ENCODE assay signal across 8 cellular contexts in genomic region chr2:172102858-172103359, GRCh38. TPM values are rescaled to one million over a fixed set of nuclear protein-coding genes. Genes with fewer than 3 reads are reported as not detected.
DNase-seq lines count a peak whose midpoint lies in the region; ATAC-seq and TF ChIP-seq lines count a peak whose summit lies in the region.

Gene DLX2, minus strand, starts transcription at chr2:172102900. Its CDS starts 362 bp downstream, at chr2:172102538.

- H3K9me3 ChIP-seq in Loucy (ENCODE audit: insufficient read depth, low read depth, low read length) (no peaks in the 10 kb centered on the region), heart right ventricle (no peaks in the 10 kb centered on the region)

- H3K4me1 ChIP-seq in Loucy (ENCODE audit: insufficient read depth, low read length, poor library complexity, severe bottlenecking) (peaks cover 13% of the 10 kb centered on the region), heart right ventricle (peaks cover 18 to 80% (median 60%) of the 10 kb centered on the region in 9 donors)

- peak within 1 kb of the TSS; percentile 59 for H2AFZ ChIP-seq in Loucy (ENCODE audit: low read length)

- H3K4me3 Mint-ChIP-seq in activated naive CD8-positive, alpha-beta T cell treated with anti-CD3 and anti-CD28 coated beads, Interleukin-2, amount 10 ng/mL, durations not matched to agents 7 days and 5 days: peak within 1 kb of the TSS; percentile 84
- peak within 1 kb of the TSS; percentile 59 for H3K4me3 Mint-ChIP-seq in progenitor cell of endocrine pancreas (ENCODE audit: low read depth)

- H3K27me3 Mint-ChIP-seq in activated naive CD8-positive, alpha-beta T cell treated with anti-CD3 and anti-CD28 coated beads, Interleukin-2, amount 10 ng/mL, durations not matched to agents 7 days and 5 days: peaks cover 85% of the 10 kb centered on the region
- peaks cover 86% of the 10 kb centered on the region for H3K27me3 Mint-ChIP-seq in progenitor cell of endocrine pancreas

- H3F3A ChIP-seq in Loucy (ENCODE audit: low read depth): no peaks in the 10 kb centered on the region

- no peaks in the 10 kb centered on the region for H3K79me2 ChIP-seq in Loucy (ENCODE audit: insufficient read depth, low read length)

- peak within 1 kb of the TSS; percentile 2 for H3K9ac ChIP-seq in Loucy (ENCODE audit: low read depth, low read length, poor library complexity, severe bottlenecking)

- H3K9me2 ChIP-seq in Loucy (replicated peaks; ENCODE audit: low read depth, low read length): no peaks in the 10 kb centered on the region

- peak within 1 kb of the TSS; percentile 40 for H3K4me3 ChIP-seq in H7 (ENCODE audit: insufficient read depth, low read depth, low read length)
- H3K4me3 ChIP-seq in Loucy (ENCODE audit: low read length, poor library complexity, severe bottlenecking): peak within 1 kb of the TSS; percentile 74
- peak within 1 kb of the TSS; percentile 31 to 66 (median 52) for H3K4me3 ChIP-seq in heart right ventricle

- no peaks in the 10 kb centered on the region for H3K9me3 Mint-ChIP-seq in activated naive CD8-positive, alpha-beta T cell treated with anti-CD3 and anti-CD28 coated beads, Interleukin-2, amount 10 ng/mL, durations not matched to agents 7 days and 5 days
- H3K9me3 Mint-ChIP-seq in progenitor cell of endocrine pancreas (ENCODE audit: low read depth): no peaks in the 10 kb centered on the region

- WGBS in heart right ventricle, 2 donors: 0 to 1% methylated on average over 36 of the region's 36 CpGs

- H3K27ac Mint-ChIP-seq in activated naive CD8-positive, alpha-beta T cell treated with anti-CD3 and anti-CD28 coated beads, Interleukin-2, amount 10 ng/mL, durations not matched to agents 7 days and 5 days: peak within 1 kb of the TSS; percentile 54
- peak within 1 kb of the TSS; percentile 88 for H3K27ac Mint-ChIP-seq in progenitor cell of endocrine pancreas

- H3K36me3 Mint-ChIP-seq in activated naive CD8-positive, alpha-beta T cell treated with anti-CD3 and anti-CD28 coated beads, Interleukin-2, amount 10 ng/mL, durations not matched to agents 7 days and 5 days: no peaks in the 10 kb centered on the region
- no peaks in the 10 kb centered on the region for H3K36me3 Mint-ChIP-seq in progenitor cell of endocrine pancreas (ENCODE audit: insufficient read depth)

- DNase-seq in GM04504 (ENCODE audit: low read depth): peak; percentile 84
- peak; percentile 98 for DNase-seq in H7
- DNase-seq in SHP77 treated with DMSO at 0.1 percent for 48 hours (lab: John Stamatoyannopoulos, UW): peak; percentile 79
- peak; percentile 76 for DNase-seq in activated naive CD8-positive, alpha-beta T cell treated with anti-CD3 and anti-CD28 coated beads, Interleukin-2, amount 10 ng/mL, durations not matched to agents 7 days and 5 days
- DNase-seq in heart right ventricle: peak; percentile 63 to 73
- peak; percentile 81 for DNase-seq in progenitor cell of endocrine pancreas (ENCODE audit: low spot score, unreplicated experiment)
- no peak for DNase-seq in middle frontal gyrus (ENCODE audit: extremely low spot score, low spot score)

- no peaks in the 10 kb centered on the region for H4K20me1 ChIP-seq in Loucy (ENCODE audit: insufficient read depth, low read length, poor library complexity, severe bottlenecking)

- no peak within 1 kb of the TSS for H3K27ac ChIP-seq in heart right ventricle

- intact Hi-C loops in heart right ventricle (cut with DNase I): loop anchor here in 9 of 10 donors (2.0 to 10.0 kb wide), 8 partner anchors 178 to 528 kb away; partner anchors contain the start of gene HAT1 (in 1 of the 9)

- H3K36me3 ChIP-seq in H7 (replicated peaks; ENCODE audit: control insufficient read depth, insufficient read depth, low read length) (no peaks in the 10 kb centered on the region), Loucy (ENCODE audit: insufficient read depth, low read length) (no peaks in the 10 kb centered on the region), heart right ventricle (no peaks in the 10 kb centered on the region)

- ATAC-seq in activated naive CD8-positive, alpha-beta T cell treated with anti-CD3 and anti-CD28 coated beads, Interleukin-2, amount 10 ng/mL, durations not matched to agents 7 days and 5 days (ENCODE audit: low read depth): peak; percentile 35
- ATAC-seq in heart right ventricle: peak; percentile 56 to 85 (median 68)

- H3K4me1 Mint-ChIP-seq in activated naive CD8-positive, alpha-beta T cell treated with anti-CD3 and anti-CD28 coated beads, Interleukin-2, amount 10 ng/mL, durations not matched to agents 7 days and 5 days: peaks cover 48% of the 10 kb centered on the region
- peaks cover 16% of the 10 kb centered on the region for H3K4me1 Mint-ChIP-seq in progenitor cell of endocrine pancreas (ENCODE audit: low read depth)

- H3K27me3 ChIP-seq in H7 (ENCODE audit: control insufficient read depth, insufficient read depth, low read length) (peaks cover 95% of the 10 kb centered on the region), Loucy (ENCODE audit: insufficient read depth, low read length, poor library complexity, severe bottlenecking) (no peaks in the 10 kb centered on the region), heart right ventricle (peaks cover 83 to 100% (median 100%) of the 10 kb centered on the region in 7 donors)

- POLR2A ChIA-PET in activated naive CD8-positive, alpha-beta T cell treated with anti-CD3 and anti-CD28 coated beads, Interleukin-2, amount 10 ng/mL, durations not matched to agents 7 days and 5 days (lab: Charles Lee): interaction anchor here (1.2 to 1.7 kb wide), 3 partner anchors 12 to 180 kb away, joined by 3 to 6 read pairs (median 3); partner anchors contain the start of gene HAT1

- no peak for TF ChIP-seq CTCF in Loucy (conservative IDR thresholded peaks at IDR 0.05; ENCODE audit: low read length)
- peak in 1 of 9 donors; percentile 6 for TF ChIP-seq CTCF in heart right ventricle (IDR thresholded peaks at IDR 0.05)
- no peak for TF ChIP-seq CTCF in progenitor cell of endocrine pancreas (IDR thresholded peaks at IDR 0.05; ENCODE audit: unreplicated experiment)

- peak within 1 kb of the TSS; percentile 92 for H3K4me2 ChIP-seq in Loucy (ENCODE audit: low read depth, low read length, poor library complexity, severe bottlenecking)

RNA-seq across cellular contexts. Expression of gene DLX2, which starts in this region (rescaled TPM):
- total RNA-seq in H7 (2014; rRNA removed; shearing (Covaris generic)): not detected in 2 replicates
- not detected for total RNA-seq in activated naive CD8-positive, alpha-beta T cell treated with anti-CD3 and anti-CD28 coated beads, Interleukin-2, amount 10 ng/mL, durations not matched to agents 7 days and 5 days
- total RNA-seq in heart right ventricle (under 1 TPM in 1 of 10 donors, not detected in 9; 0.11 TPM), progenitor cell of endocrine pancreas (1.7 and 3.4 TPM in 2 replicates)
- not detected for polyA plus RNA-seq in heart right ventricle

Comparison
In these comparisons a context has a peak if more than half of its experiments do, and no peak if none do; other contexts are left out.
1. Peak in DNase-seq and H3K4me3 ChIP-seq in H7; RNA of the gene not detected or under 1 TPM.
2. Peak in DNase-seq and ATAC-seq in activated naive CD8-positive, alpha-beta T cell treated with anti-CD3 and anti-CD28 coated beads, Interleukin-2, amount 10 ng/mL, durations not matched to agents 7 days and 5 days; RNA of the gene not detected or under 1 TPM.
3. Peak in DNase-seq, ATAC-seq and H3K4me3 ChIP-seq in heart right ventricle; RNA of the gene not detected or under 1 TPM.